ENCODE assay signal across 28 cellular contexts in the genomic region with DNA sequence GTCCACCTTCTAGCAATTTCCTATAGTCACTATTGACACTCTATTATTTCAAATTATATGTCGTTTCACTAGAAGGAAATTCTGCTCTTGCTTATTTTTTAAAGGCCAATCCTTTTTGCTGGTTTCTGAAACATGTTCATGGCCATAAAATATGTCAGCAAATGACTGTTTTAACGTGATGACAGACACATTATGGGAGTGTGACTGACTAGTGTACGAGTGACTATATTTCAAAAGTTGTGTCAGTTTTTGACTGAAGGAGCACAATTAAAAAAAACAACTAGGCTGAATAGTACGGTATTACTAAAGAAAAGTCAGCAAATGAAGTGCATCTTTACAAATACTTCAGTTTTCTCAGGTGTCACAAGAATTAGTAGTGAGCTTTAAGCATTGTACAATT.
"Had no signal": no experiment of that assay in that cellular context is flagged by ENCODE, and none has a peak within 500 bp of the region (broad histone marks: within the 10 kb centered on the region; RNA-seq: fewer than 3 reads in every experiment).

No MANE protein-coding gene starts in this region.

- DNase-seq: colonic mucosa; cortex of kidney; dermis blood vessel endothelial cell; dorsolateral prefrontal cortex; effector CD4-positive, alpha-beta T cell; effector CD8-positive, alpha-beta T cell; effector memory CD4-positive, alpha-beta T cell; effector memory CD8-positive, alpha-beta T cell; endodermal cell; erythroblast; esophagus squamous epithelium; foreskin fibroblast; foreskin keratinocyte; foreskin melanocyte; gastrocnemius medialis; glutamatergic neuron; head of caudate nucleus; heart left ventricle; heart right ventricle had no signal

- H3K4me2 ChIP-seq: hepatocyte had no signal

- H3K4me1 ChIP-seq: colonic mucosa, esophagus muscularis mucosa, esophagus squamous epithelium, foreskin keratinocyte, gastrocnemius medialis, gastroesophageal sphincter, heart left ventricle, heart right ventricle had no signal

- ATAC-seq: effector memory CD8-positive, alpha-beta T cell; esophagus mucosa; foreskin keratinocyte; gastrocnemius medialis; gastroesophageal sphincter; heart left ventricle; heart right ventricle had no signal

- H3K9me3 ChIP-seq: colonic mucosa, esophagus muscularis mucosa, esophagus squamous epithelium, gastrocnemius medialis had no signal

- H3K36me3 ChIP-seq: colonic mucosa, esophagus muscularis mucosa, esophagus squamous epithelium, gastrocnemius medialis, gastroesophageal sphincter, heart left ventricle, heart right ventricle had no signal

- H3K27ac ChIP-seq: colonic mucosa, coronary artery, dorsolateral prefrontal cortex, epithelial cell of prostate, esophagus muscularis mucosa, esophagus squamous epithelium, foreskin keratinocyte, gastrocnemius medialis, gastroesophageal sphincter, heart left ventricle, heart right ventricle, hepatocyte had no signal

- H3K4me3 ChIP-seq: colonic mucosa, coronary artery, dorsolateral prefrontal cortex, esophagus muscularis mucosa, esophagus squamous epithelium, gastrocnemius medialis, gastroesophageal sphincter, heart left ventricle, heart right ventricle, hepatocyte had no signal

- H3K27me3 ChIP-seq: colonic mucosa, esophagus muscularis mucosa, esophagus squamous epithelium, foreskin keratinocyte, gastrocnemius medialis, gastroesophageal sphincter, heart left ventricle, heart right ventricle, hepatocyte had no signal

- H2AFZ ChIP-seq: hepatocyte had no signal

- H3K79me2 ChIP-seq: hepatocyte had no signal

- FAIRE-seq: endometrium, endothelial cell of umbilical vein, frontal cortex had no signal
